11 cellular contexts compared by ENCODE assay signal in the genomic region with DNA sequence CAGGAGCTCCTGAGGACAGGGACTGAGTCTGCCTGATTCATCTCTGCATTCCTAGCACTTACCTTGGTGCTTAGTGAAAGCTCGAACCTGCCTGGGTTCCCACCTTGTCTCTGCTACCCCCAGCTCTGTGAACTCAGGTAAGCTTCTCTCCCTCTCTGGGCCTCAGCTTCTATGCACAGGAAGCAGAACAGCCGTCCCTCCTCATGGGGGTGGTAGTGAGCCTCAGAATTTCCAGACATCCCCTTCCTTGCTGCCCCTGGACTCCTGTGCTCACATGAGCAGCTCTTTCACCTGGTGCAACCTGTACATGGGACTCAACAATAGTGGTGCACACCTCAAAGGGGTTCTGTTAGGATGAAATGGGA. TPM values are rescaled to one million over a fixed set of nuclear protein-coding genes. Genes with fewer than 3 reads are reported as not detected.
DNase-seq lines count a peak whose midpoint lies in the region; ATAC-seq, FAIRE-seq and TF ChIP-seq lines count a peak whose summit lies in the region.
"Had no signal": no experiment of that assay in that cellular context is flagged by ENCODE, and none has a peak within 500 bp of the region (broad histone marks: within the 10 kb centered on the region; RNA-seq: fewer than 3 reads in every experiment).

No MANE protein-coding gene starts in this region.

- no peaks in the 10 kb centered on the region for H4K20me1 ChIP-seq in HCT116 (ENCODE audit: insufficient read depth)
- H4K20me1 ChIP-seq in K562 (replicated peaks; ENCODE audit: control insufficient read depth, insufficient read depth, low read length) = 0 out of 2 replicates have a peak, but pooled peaks cover 4% of the 10 kb centered on the region

- TF ChIP-seq POLR2A in HCT116 (IDR thresholded peaks at IDR 0.05; ENCODE audit: borderline replicate concordance, extremely low read depth, insufficient read depth, insufficient read length) (no peak), K562 (conservative IDR thresholded peaks at IDR 0.05) (no peak), thyroid gland (IDR thresholded peaks at IDR 0.05) (no peak)

- peak; percentile 54 for FAIRE-seq in K562 (lab: Jason Lieb, UNC)

- WGBS in K562 (ENCODE audit: insufficient coverage, low coverage, missing lambda C conversion rate) = 14% methylated on average over 2 of the region's 2 CpGs
- 80 to 83% methylated on average over 2 of the region's 2 CpGs for WGBS in thyroid gland, 2 donors

- no peak overlapping the region for H3K4me2 ChIP-seq in HCT116 (ENCODE audit: low read length)
- H3K4me2 ChIP-seq in K562 (ENCODE audit: insufficient read depth, low read length) = no peak overlapping the region

- no peaks in the 10 kb centered on the region for H3K27me3 ChIP-seq in HCT116 (ENCODE audit: insufficient read depth, low read length)
- peaks cover 0 to 44% of the 10 kb centered on the region in 2 experiments; a peak in 2 of 5 replicates for H3K27me3 ChIP-seq in K562 (ENCODE audit: control insufficient read depth in 2 of 2, insufficient read depth in 2 of 2, low read length in 2 of 2)
- H3K27me3 ChIP-seq in thyroid gland = no peaks in the 10 kb centered on the region
- H3K27me3 ChIP-seq: SJSA1 had no signal

- H3K9me3 ChIP-seq in HCT116 (ENCODE audit: control insufficient read depth in 1 of 2, insufficient read depth in 1 of 2, low read depth in 1 of 2, low read length in 2 of 2) = no peaks in the 10 kb centered on the region
- H3K9me3 ChIP-seq in K562 (replicated peaks; ENCODE audit: control insufficient read depth, insufficient read depth, low read depth, low read length) = no peaks in the 10 kb centered on the region; the same call in 1 of the 2 replicates
- no peaks in the 10 kb centered on the region for H3K9me3 ChIP-seq in thyroid gland
- H3K9me3 ChIP-seq: SJSA1 had no signal

- no peaks in the 10 kb centered on the region for H3K79me2 ChIP-seq in HCT116 (ENCODE audit: insufficient read depth, low read length)
- H3K79me2 ChIP-seq in K562 (ENCODE audit: control insufficient read depth, insufficient read depth, low read length) = no peaks in the 10 kb centered on the region

- peak; percentile 12 to 47 (median 40); a peak in 5 of 6 replicates for TF ChIP-seq CTCF in HCT116 (IDR thresholded peaks at IDR 0.05 in 2 of 3, conservative IDR thresholded peaks at IDR 0.05 in 1 of 3; ENCODE audit: borderline replicate concordance in 1 of 3, insufficient read depth in 1 of 3, low read depth in 2 of 3, low read length in 2 of 3)
- TF ChIP-seq CTCF in K562 (IDR thresholded peaks at IDR 0.05 in 2 of 3, conservative IDR thresholded peaks at IDR 0.05 in 1 of 3; ENCODE audit: insufficient read depth in 2 of 3, low read depth in 1 of 3, low read length in 3 of 3) = peak; percentile 41 to 60 (median 57)
- peak in 1 of 6 experiments; percentile 6 for TF ChIP-seq CTCF in thyroid gland (IDR thresholded peaks at IDR 0.05)

- ATAC-seq in HCT116 (peak; percentile 53), K562 (peak; percentile 78)

- in situ Hi-C loops in K562 (cut with MboI) = no loop called here

- H3K9ac ChIP-seq in HCT116 (ENCODE audit: low read length) (no peak overlapping the region), K562 (ENCODE audit: insufficient read depth in 1 of 2, low read depth in 2 of 2, low read length in 2 of 2) (no peak overlapping the region)

- CTCF ChIA-PET in HCT116 (lab: Charles Lee) (interaction anchor here (1.1 kb wide), 1 partner anchor 83 kb away, joined by 4 read pairs; no protein-coding TSS in a partner anchor), K562 (lab: Yijun Ruan, JAX; ENCODE audit: low intra/inter-chr PET ratio) (interaction anchor here (1.5 kb wide), 1 partner anchor 83 kb away, joined by 5 read pairs; no protein-coding TSS in a partner anchor)

- BruUV-seq in HCT116 (replicated peaks; lab: Mats Ljungman, UMichigan) (no TSS peak), K562 (replicated peaks; lab: Mats Ljungman, UMichigan) (no TSS peak)

- POLR2A ChIA-PET in HCT116 (lab: Charles Lee) (no interaction called here), K562 (lab: Yijun Ruan, JAX) (interaction anchor here (1.0 to 2.3 kb wide), 2 partner anchors 9 to 12 kb away, joined by 5 to 6 read pairs; no protein-coding TSS in a partner anchor)

- H3K9me2 ChIP-seq in HCT116 (ENCODE audit: insufficient read depth) = no peaks in the 10 kb centered on the region

- H3K36me3 ChIP-seq in HCT116 (ENCODE audit: control insufficient read depth in 1 of 2, insufficient read depth in 2 of 2, low read length in 2 of 2) (no peaks in the 10 kb centered on the region), K562 (ENCODE audit: control insufficient read depth, insufficient read depth, low read length) (no peaks in the 10 kb centered on the region), thyroid gland (no peaks in the 10 kb centered on the region)
- H3K36me3 ChIP-seq: SJSA1 had no signal

- H3K4me1 ChIP-seq in HCT116 (ENCODE audit: control insufficient read depth in 1 of 2, insufficient read depth in 2 of 2, low read length in 2 of 2) (peaks cover 11 to 15% of the 10 kb centered on the region in 2 experiments), K562 (replicated peaks in 1 of 2; ENCODE audit: control insufficient read depth in 2 of 2, insufficient read depth in 2 of 2, low read length in 2 of 2) (peaks cover 0 to 16% of the 10 kb centered on the region in 2 experiments; a peak in 2 of 5 replicates), thyroid gland (peaks cover 29 to 36% of the 10 kb centered on the region in 2 donors)

- H2AFZ ChIP-seq in HCT116 (ENCODE audit: low read depth, low read length, poor library complexity, severe bottlenecking) (no peak overlapping the region), K562 (ENCODE audit: low read depth, low read length) (no peak overlapping the region)

- DNase-seq in HCT116 (ENCODE audit: low read depth, low spot score) (no peak), K562 (ENCODE audit: extremely low read depth in 1 of 4, low spot score in 3 of 4) (peak; percentile 24 to 33 (median 28)), iPS-NIHi7 (ENCODE audit: extremely low spot score) (peak; percentile 80), thyroid gland (no peak), hepatic stellate cell (ENCODE audit: low spot score) (no peak), GM19238 (ENCODE audit: insufficient read length, low spot score) (no peak), NCI-H748 treated with DMSO at 0.1 percent for 48 hours (lab: John Stamatoyannopoulos, UW) (no peak)
- DNase-seq: NCI-H1694, nucleus accumbens had no signal

- TF ChIP-seq RAD21 in HCT116 (IDR thresholded peaks at IDR 0.05; ENCODE audit: low read depth) = peak; percentile 44
- peak in 1 of 2 experiments; percentile 65; a peak in 2 of 4 replicates for TF ChIP-seq RAD21 in K562 (CRISPR knock-in tag; conservative IDR thresholded peaks at IDR 0.05 in 1 of 2, IDR thresholded peaks at IDR 0.05 in 1 of 2)

- H3K27ac ChIP-seq in HCT116 (ENCODE audit: low read depth, low read length) (no peak overlapping the region), K562 (ENCODE audit: extremely low read depth, low read depth, low read length) (no peak overlapping the region), thyroid gland (peak overlapping the region in 2 of 3 donors; percentile 32 to 34)
- H3K27ac ChIP-seq: SJSA1 had no signal

- no peak overlapping the region for H3K4me3 ChIP-seq in HCT116 (replicated peaks in 1 of 2; ENCODE audit: low read depth in 1 of 2, low read length in 2 of 2)
- no peak overlapping the region for H3K4me3 ChIP-seq in K562
- no peak overlapping the region for H3K4me3 ChIP-seq in thyroid gland (replicated peaks in 1 of 3)
- H3K4me3 ChIP-seq: SJSA1 had no signal

- no peak for TF ChIP-seq EP300 in K562 (IDR thresholded peaks at IDR 0.05; ENCODE audit: low read length)

- RAD21 ChIA-PET in HCT116 (lab: Charles Lee; ENCODE audit: low non-redundant PET in 1 of 2, low total read pairs in 2 of 2, uncharacterized antibody in 2 of 2, unreplicated experiment in 2 of 2) = interaction anchor here in 1 of 2 experiments (0.6 kb wide), 1 partner anchor 54 kb away, joined by 4 read pairs; no protein-coding TSS in a partner anchor

- intact Hi-C loops in HCT116 (cut with micrococcal nuclease) = no loop called here
- intact Hi-C loops in K562 (cut with micrococcal nuclease) = loop anchor here (5.0 kb wide), 1 partner anchor 82 kb away; no protein-coding TSS in a partner anchor
- intact Hi-C loops in thyroid gland (cut with DNase I) = no loop called here

- no peaks in the 10 kb centered on the region for H3K9me1 ChIP-seq in K562 (ENCODE audit: control insufficient read depth, insufficient read depth, low read length)

TF ChIP-seq in K562, 482 proteins besides CTCF, POLR2A, EP300 and RAD21:
- TF ChIP-seq ZFP36 (IDR thresholded peaks at IDR 0.05; ENCODE audit: low read depth, low read length, partially characterized antibody) (peak; percentile 33), SRSF7 (optimal IDR thresholded peaks at IDR 0.05; ENCODE audit: low read depth, low read length) (no peak)

RNA-seq across cellular contexts. Expression of a gene that starts 50.8 kb away (rescaled TPM):
- not detected for total RNA-seq in HCT116 (2021; ENCODE audit: unreplicated experiment)
- polyA plus RNA-seq in HCT116 (2012) = not detected in 2 replicates
- 0.14 TPM in 1 of 2 replicates, not detected in the other for total RNA-seq in K562 (2011; cell fraction: chromatin; rRNA removed; ENCODE audit: low replicate concordance)
- total RNA-seq in K562 (2011; cell fraction: nucleolus; rRNA removed) = 0.17 and 0.53 TPM in 2 replicates
- total RNA-seq in K562 (2011; cell fraction: nucleoplasm; rRNA removed) = 0.15 TPM in 1 of 2 replicates, not detected in the other
- not detected in 2 replicates for total RNA-seq in K562 (2014; rRNA removed)
- total RNA-seq in K562 (2014; rRNA removed; fragmentation: Illumina TruSeq; extraction: Trizol) = not detected in 2 replicates
- total RNA-seq in K562 (2015; rRNA removed; fragmentation: Illumina TruSeq; extraction: Trizol) = not detected in 2 replicates
- 0.16 TPM in 1 of 2 replicates, not detected in the other for total RNA-seq in K562 (2021)
- polyA plus RNA-seq in K562 (2011; rRNA removed) = 0.04 and 0.18 TPM in 2 replicates
- polyA plus RNA-seq in K562 (2011; cell fraction: cytosol; rRNA removed) = 0.09 and 0.10 TPM in 2 replicates
- 0.14 and 0.15 TPM in 2 replicates for polyA plus RNA-seq in K562 (2011; cell fraction: nucleus; rRNA removed)
- polyA plus RNA-seq in K562 (2012) = 0.20 and 0.42 TPM in 2 replicates
- 0.07 TPM in 1 of 2 replicates, not detected in the other for polyA plus RNA-seq in K562 (2014; fragmentation: Illumina TruSeq; extraction: Trizol)
- polyA plus RNA-seq in K562 (2014; fragmentation: Nextera tagmentation; extraction: Ambion mirVana) = not detected
- not detected in 2 replicates for polyA plus RNA-seq in K562 (2014; rRNA removed)
- polyA minus RNA-seq in K562 (2011; rRNA and poly(A)+ RNA removed) = not detected in 2 replicates
- polyA minus RNA-seq in K562 (2011; cell fraction: cytosol; rRNA and poly(A)+ RNA removed) = not detected in 2 replicates
- polyA minus RNA-seq in K562 (2011; cell fraction: nucleus; rRNA and poly(A)+ RNA removed) = 0.11 TPM in 1 of 2 replicates, not detected in the other
- total RNA-seq in thyroid gland = 10 to 100 TPM in 3 of 4 donors, 1 to 10 TPM in 1; 6.9 to 38.3 (median 14.0) TPM
- total RNA-seq: activated CD8-positive, alpha-beta memory T cell treated with anti-CD3 and anti-CD28 coated beads for 36 hours had no signal

Comparison
In these comparisons a context has a peak if more than half of its experiments do, and no peak if none do; other contexts are left out.
1. DNase-seq: peak in K562 (4 of 4) and iPS-NIHi7 (single experiment); none in HCT116 (single experiment), thyroid gland (0 of 2), hepatic stellate cell (single experiment), GM19238 (single experiment) and NCI-H748 treated with DMSO at 0.1 percent for 48 hours (single experiment).
2. H3K27ac ChIP-seq: peak in thyroid gland (2 of 3); none in HCT116 (single experiment) and K562 (single experiment).